Comparison of ENCODE assay signal across 8 cellular contexts in genomic region chr5:96934695-96935555, GRCh38. TPM values are rescaled to one million over a fixed set of nuclear protein-coding genes. Genes with fewer than 3 reads are reported as not detected.
DNase-seq lines count a peak whose midpoint lies in the region; ATAC-seq and TF ChIP-seq lines count a peak whose summit lies in the region.

No MANE protein-coding gene starts in this region.

- no peaks in the 10 kb centered on the region for H3K9me3 ChIP-seq in CD4-positive, CD25-positive, alpha-beta regulatory T cell (ENCODE audit: control insufficient read depth in 2 of 2, low read length in 2 of 2)
- H3K9me3 ChIP-seq in lower lobe of right lung = no peaks in the 10 kb centered on the region

- POLR2A ChIA-PET in activated CD8-positive, alpha-beta T cell treated with anti-CD3 and anti-CD28 coated beads for 36 hours (lab: Charles Lee) = interaction anchor here (0.6 to 2.5 kb wide), 5 partner anchors 23 to 1235 kb away, joined by 3 to 18 read pairs (median 5); no protein-coding TSS in a partner anchor

- H3K27me3 ChIP-seq in CD4-positive, CD25-positive, alpha-beta regulatory T cell (ENCODE audit: control insufficient read depth, insufficient read depth, low read length) = no peaks in the 10 kb centered on the region
- H3K27me3 ChIP-seq in lower lobe of right lung (ENCODE audit: low read depth) = no peaks in the 10 kb centered on the region

- intact Hi-C loops in activated CD8-positive, alpha-beta T cell treated with anti-CD3 and anti-CD28 coated beads for 36 hours (cut with micrococcal nuclease) = loop anchor here (1.0 to 10.0 kb wide), 4 partner anchors 26 to 70 kb away; partner anchors contain the start of gene ERAP2
- intact Hi-C loops in lower lobe of right lung (cut with DNase I) = no loop called here

- CTCF ChIA-PET in activated CD8-positive, alpha-beta T cell treated with anti-CD3 and anti-CD28 coated beads for 36 hours (lab: Charles Lee) = interaction anchor here (1.6 kb wide), 1 partner anchor 227 kb away, joined by 6 read pairs; no protein-coding TSS in a partner anchor

- peak overlapping the region; percentile 91 to 98 (median 92) for H3K4me3 Mint-ChIP-seq in CD4-positive, CD25-positive, alpha-beta regulatory T cell
- peak overlapping the region; percentile 82 for H3K4me3 Mint-ChIP-seq in activated CD8-positive, alpha-beta T cell treated with anti-CD3 and anti-CD28 coated beads for 36 hours

- H3K4me3 ChIP-seq in CD4-positive, CD25-positive, alpha-beta regulatory T cell (ENCODE audit: low read depth, low read length) = peak overlapping the region; percentile 98
- peak overlapping the region; percentile 93 for H3K4me3 ChIP-seq in lower lobe of right lung

- H3K27me3 Mint-ChIP-seq in CD4-positive, CD25-positive, alpha-beta regulatory T cell = peaks cover 4% of the 10 kb centered on the region
- H3K27me3 Mint-ChIP-seq in activated CD8-positive, alpha-beta T cell treated with anti-CD3 and anti-CD28 coated beads for 36 hours = no peaks in the 10 kb centered on the region

- peaks cover 80% of the 10 kb centered on the region for H3K4me1 ChIP-seq in CD4-positive, CD25-positive, alpha-beta regulatory T cell (ENCODE audit: control insufficient read depth, insufficient read depth, low read length, poor library complexity, severe bottlenecking)
- peaks cover 50% of the 10 kb centered on the region for H3K4me1 ChIP-seq in lower lobe of right lung

- peaks cover 4% of the 10 kb centered on the region for H3K36me3 Mint-ChIP-seq in CD4-positive, CD25-positive, alpha-beta regulatory T cell
- H3K36me3 Mint-ChIP-seq in activated CD8-positive, alpha-beta T cell treated with anti-CD3 and anti-CD28 coated beads for 36 hours (ENCODE audit: low read depth) = peaks cover 15% of the 10 kb centered on the region

- H3K27ac Mint-ChIP-seq in CD4-positive, CD25-positive, alpha-beta regulatory T cell = peak overlapping the region; percentile 94 to 100 (median 95)
- H3K27ac Mint-ChIP-seq in activated CD8-positive, alpha-beta T cell treated with anti-CD3 and anti-CD28 coated beads for 36 hours = peak overlapping the region; percentile 99

- DNase-seq in CD4-positive, CD25-positive, alpha-beta regulatory T cell = peak; percentile 87 to 99 (median 97)
- peak; percentile 89 for DNase-seq in HK-2 (ENCODE audit: unreplicated experiment)
- DNase-seq in NCI-H82 treated with DMSO at 0.1 percent for 48 hours (lab: John Stamatoyannopoulos, UW; ENCODE audit: unreplicated experiment) = peak; percentile 71
- peak; percentile 95 for DNase-seq in activated CD8-positive, alpha-beta T cell treated with anti-CD3 and anti-CD28 coated beads for 36 hours
- peak; percentile 92 for DNase-seq in ecto neural progenitor cell (ENCODE audit: low spot score)
- peak; percentile 96 for DNase-seq in lower lobe of right lung
- DNase-seq in stimulated activated CD4-positive, alpha-beta T cell treated with anti-CD3 and anti-CD28 coated beads, TNF-alpha, amount 100 ng/mL, for 1 hour (ENCODE audit: low read depth in 3 of 3, low spot score in 1 of 3) = peak; percentile 81 to 86 (median 86)

- no peaks in the 10 kb centered on the region for H3K9me3 Mint-ChIP-seq in CD4-positive, CD25-positive, alpha-beta regulatory T cell
- no peaks in the 10 kb centered on the region for H3K9me3 Mint-ChIP-seq in activated CD8-positive, alpha-beta T cell treated with anti-CD3 and anti-CD28 coated beads for 36 hours

- H3K36me3 ChIP-seq in CD4-positive, CD25-positive, alpha-beta regulatory T cell (ENCODE audit: control insufficient read depth, insufficient read depth, low read length) = no peaks in the 10 kb centered on the region
- H3K36me3 ChIP-seq in lower lobe of right lung = no peaks in the 10 kb centered on the region

- H3K4me1 Mint-ChIP-seq in CD4-positive, CD25-positive, alpha-beta regulatory T cell = peaks cover 27 to 73% (median 60%) of the 10 kb centered on the region in 4 donors
- peaks cover 51% of the 10 kb centered on the region for H3K4me1 Mint-ChIP-seq in activated CD8-positive, alpha-beta T cell treated with anti-CD3 and anti-CD28 coated beads for 36 hours (ENCODE audit: low read depth)

- H3K27ac ChIP-seq in CD4-positive, CD25-positive, alpha-beta regulatory T cell (ENCODE audit: insufficient read depth, low read length, poor library complexity, severe bottlenecking) = peak overlapping the region; percentile 95
- peak overlapping the region; percentile 95 for H3K27ac ChIP-seq in lower lobe of right lung

- no peak for TF ChIP-seq CTCF in activated CD8-positive, alpha-beta T cell treated with anti-CD3 and anti-CD28 coated beads for 36 hours (IDR thresholded peaks at IDR 0.05)
- peak; percentile 14 for TF ChIP-seq CTCF in lower lobe of right lung (IDR thresholded peaks at IDR 0.05)

- ATAC-seq in CD4-positive, CD25-positive, alpha-beta regulatory T cell (ENCODE audit: low read depth in 2 of 2) = peak; percentile 75 to 77
- ATAC-seq in GM19455 (IDR thresholded peaks at IDR 0.05; ENCODE audit: unreplicated experiment) (peak; percentile 69), lower lobe of right lung (peak; percentile 94 to 95)
- ATAC-seq in activated CD8-positive, alpha-beta T cell treated with anti-CD3 and anti-CD28 coated beads for 36 hours = peak; percentile 73

RNA-seq across cellular contexts. Expression of gene LNPEP, which starts 1.0 kb away (rescaled TPM):
- total RNA-seq in CD4-positive, CD25-positive, alpha-beta regulatory T cell = 95.7 TPM
- polyA plus RNA-seq in CD4-positive, CD25-positive, alpha-beta regulatory T cell = 10 to 100 TPM; 39.6 to 45.4 (median 42.6) TPM
- 10 to 100 TPM; 51.2 to 53.7 TPM for total RNA-seq in activated CD8-positive, alpha-beta T cell treated with anti-CD3 and anti-CD28 coated beads for 36 hours
- total RNA-seq in lower lobe of right lung = 59.6 TPM

RNA-seq across cellular contexts. Expression of gene ERAP2, which starts 58.6 kb away (rescaled TPM):
- 134 TPM for total RNA-seq in CD4-positive, CD25-positive, alpha-beta regulatory T cell
- polyA plus RNA-seq in CD4-positive, CD25-positive, alpha-beta regulatory T cell = 100 to 1,000 TPM in 2 of 4 donors, 1 to 10 TPM in 2; 9.5 to 123 (median 63.6) TPM
- total RNA-seq in activated CD8-positive, alpha-beta T cell treated with anti-CD3 and anti-CD28 coated beads for 36 hours = 10 to 100 TPM; 43.0 to 44.5 TPM
- 32.1 TPM for total RNA-seq in lower lobe of right lung

Comparison
In these comparisons a context has a peak if more than half of its experiments do, and no peak if none do; other contexts are left out.
1. Peak in every context shown above with its lines: DNase-seq, ATAC-seq, H3K4me3 ChIP-seq and H3K27ac ChIP-seq.